ENCODE assay signal across 24 cellular contexts in genomic region chr4:187171731-187172339, GRCh38.
A peak's percentile ranks its signal among the peaks of the same experiment; 100 is the strongest.
DNase-seq lines count a peak whose midpoint lies in the region; FAIRE-seq and TF ChIP-seq lines count a peak whose summit lies in the region.
"Had no signal": no experiment of that assay in that cellular context is flagged by ENCODE, and none has a peak within 500 bp of the region (broad histone marks: within the 10 kb centered on the region; RNA-seq: fewer than 3 reads in every experiment).

No MANE protein-coding gene starts in this region.

- H3K27ac ChIP-seq in keratinocyte (ENCODE audit: control insufficient read depth, insufficient read depth, low read length), result peak overlapping the region; percentile 16
- H3K27ac ChIP-seq: lower lobe of right lung, ovary, PC-9, SJCRH30, stomach had no signal

- DNase-seq in AG08395 (ENCODE audit: low spot score) (peak; percentile 63), HCEC 1CT (peak; percentile 1), bronchial epithelial cell (ENCODE audit: low read depth) (peak; percentile 61), keratinocyte (ENCODE audit: low read depth, low spot score) (no peak), SK-N-DZ (ENCODE audit: low spot score) (no peak), NCI-H1105 treated with DMSO at 0.1 percent for 48 hours (lab: John Stamatoyannopoulos, UW) (no peak), NCI-H2081 treated with DMSO at 0.1 percent for 48 hours (lab: John Stamatoyannopoulos, UW) (no peak), cerebellar nuclear complex (lab: John Stamatoyannopoulos, UW) (no peak)
- DNase-seq: activated CD4-positive, alpha-beta T cell treated with anti-CD3 and anti-CD28 coated beads for 1 hour; activated naive CD8-positive, alpha-beta T cell treated with anti-CD3 and anti-CD28 coated beads, Interleukin-2, amount 50 U/mL, for 24 hours; Caco-2; effector memory CD8-positive, alpha-beta T cell; glutamatergic neuron; lower lobe of right lung; naive B cell; NCI-H1092; NCI-H748 treated with DMSO at 0.1 percent for 48 hours; ovary; stomach; T-helper 9 cell had no signal

- no peaks in the 10 kb centered on the region for H4K20me1 ChIP-seq in keratinocyte (ENCODE audit: control insufficient read depth, extremely low read depth, insufficient read depth, low read length)

- H3K36me3 ChIP-seq in bronchial epithelial cell (ENCODE audit: control insufficient read depth, insufficient read depth, low read length) (no peaks in the 10 kb centered on the region), keratinocyte (ENCODE audit: control insufficient read depth in 2 of 2, extremely low read depth in 1 of 2, insufficient read depth in 2 of 2, low read length in 2 of 2) (no peaks in the 10 kb centered on the region)
- H3K36me3 ChIP-seq: HAP-1, lower lobe of right lung, ovary, SJCRH30, stomach had no signal

- H3K4me3 ChIP-seq in bronchial epithelial cell (ENCODE audit: low read depth, low read length) (no peak overlapping the region), keratinocyte (ENCODE audit: control insufficient read depth in 2 of 3, extremely low read depth in 1 of 3, insufficient read depth in 2 of 3, low read depth in 1 of 3, low read length in 3 of 3) (no peak overlapping the region)
- H3K4me3 ChIP-seq: HAP-1, lower lobe of right lung, ovary, PC-9, SJCRH30, stomach had no signal

- dilution Hi-C loops in keratinocyte (cut with MboI; ENCODE audit: extremely low pct_ligation_motif_present, low sequenced_read_pairs), result no loop called here

- FAIRE-seq in bronchial epithelial cell (lab: Jason Lieb, UNC) (no peak), keratinocyte (lab: Jason Lieb, UNC) (peak; percentile 75)
- FAIRE-seq: GM19239 had no signal

- no peaks in the 10 kb centered on the region for H3K79me2 ChIP-seq in keratinocyte (ENCODE audit: control insufficient read depth, insufficient read depth, low read length)

- peak overlapping the region; percentile 94 for H2AFZ ChIP-seq in keratinocyte (ENCODE audit: control insufficient read depth, low read length)
- H2AFZ ChIP-seq: PC-9 had no signal

- no peaks in the 10 kb centered on the region for H3K9me1 ChIP-seq in keratinocyte (ENCODE audit: control insufficient read depth, extremely low read depth, insufficient read depth, low read length)

- no peaks in the 10 kb centered on the region for H3K27me3 ChIP-seq in bronchial epithelial cell (ENCODE audit: control insufficient read depth, insufficient read depth, low read length)
- H3K27me3 ChIP-seq in keratinocyte (ENCODE audit: control insufficient read depth, extremely low read depth, insufficient read depth, low read length), result no peaks in the 10 kb centered on the region
- H3K27me3 ChIP-seq: ovary, SJCRH30, stomach had no signal

- H3K4me1 ChIP-seq in keratinocyte (ENCODE audit: control insufficient read depth, extremely low read depth, insufficient read depth, low read length), result peaks cover 12% of the 10 kb centered on the region
- H3K4me1 ChIP-seq: Caco-2, HAP-1, lower lobe of right lung, SJCRH30 had no signal

- H3K9me3 ChIP-seq in keratinocyte (ENCODE audit: control insufficient read depth, low read depth, low read length), result no peaks in the 10 kb centered on the region
- H3K9me3 ChIP-seq: Caco-2, HAP-1, lower lobe of right lung, ovary, SJCRH30, stomach had no signal

- TF ChIP-seq CTCF in bronchial epithelial cell (IDR thresholded peaks at IDR 0.05; ENCODE audit: insufficient read depth, low read length, severe bottlenecking), result no peak
- no peak for TF ChIP-seq CTCF in keratinocyte (optimal IDR thresholded peaks at IDR 0.05 in 1 of 3, IDR thresholded peaks at IDR 0.05 in 1 of 3, conservative IDR thresholded peaks at IDR 0.05 in 1 of 3; ENCODE audit: extremely low read depth in 1 of 3, insufficient read depth in 2 of 3, low read length in 3 of 3)

- H3K9ac ChIP-seq in keratinocyte (ENCODE audit: control insufficient read depth, extremely low read depth, insufficient read depth, low read length), result peak overlapping the region; percentile 5

- peak overlapping the region; percentile 11 for H3K4me2 ChIP-seq in keratinocyte (ENCODE audit: control insufficient read depth, extremely low read depth, insufficient read depth, low read depth, low read length)
- H3K4me2 ChIP-seq: PC-9 had no signal

Comparison
In these comparisons a context has a peak if more than half of its experiments do, and no peak if none do; other contexts are left out.
1. DNase-seq: peak in AG08395 (single experiment), HCEC 1CT (single experiment) and bronchial epithelial cell (single experiment); none in keratinocyte (single experiment), SK-N-DZ (single experiment), NCI-H1105 treated with DMSO at 0.1 percent for 48 hours (single experiment), NCI-H2081 treated with DMSO at 0.1 percent for 48 hours (single experiment) and cerebellar nuclear complex (0 of 2).